18 cellular contexts compared by ENCODE assay signal in the genomic region with DNA sequence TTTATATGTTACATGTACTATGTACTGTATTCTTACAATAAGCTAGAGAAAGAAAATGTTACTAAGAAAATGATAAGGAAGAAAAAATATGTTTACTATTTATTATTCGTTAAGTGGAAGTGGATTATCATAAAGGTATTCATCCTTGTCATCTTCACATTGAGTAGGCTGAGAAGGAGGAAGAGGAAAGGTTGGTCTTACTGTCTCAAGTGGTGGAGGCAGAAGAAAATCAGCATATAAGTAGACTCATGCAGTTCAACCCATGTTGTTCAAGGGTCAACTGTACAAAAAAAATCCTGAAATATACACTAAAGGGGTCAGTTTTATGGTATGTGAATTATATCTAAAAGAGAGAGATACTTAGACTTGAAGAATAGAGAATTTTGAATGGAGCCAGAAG. TPM values are rescaled to one million over a fixed set of nuclear protein-coding genes. Genes with fewer than 3 reads are reported as not detected.
DNase-seq lines count a peak whose midpoint lies in the region; ATAC-seq, FAIRE-seq and TF ChIP-seq lines count a peak whose summit lies in the region.
"Had no signal": no experiment of that assay in that cellular context is flagged by ENCODE, and none has a peak within 500 bp of the region (broad histone marks: within the 10 kb centered on the region; RNA-seq: fewer than 3 reads in every experiment).

No MANE protein-coding gene starts in this region.

- TF ChIP-seq CTCF in GM12878 (IDR thresholded peaks at IDR 0.05 in 2 of 3, conservative IDR thresholded peaks at IDR 0.05 in 1 of 3; ENCODE audit: control insufficient read depth in 2 of 3, extremely low read depth in 1 of 3, insufficient read depth in 1 of 3, low read depth in 3 of 3, low read length in 3 of 3) (no peak), spleen (IDR thresholded peaks at IDR 0.05 in 8 of 11, conservative IDR thresholded peaks at IDR 0.05 in 3 of 11) (no peak), transverse colon (IDR thresholded peaks at IDR 0.05) (no peak)

- no peak for FAIRE-seq in GM12878 (lab: Jason Lieb, UNC)
- FAIRE-seq: GM12892, H54, HepG2 had no signal

- TF ChIP-seq EP300 in GM12878 (IDR thresholded peaks at IDR 0.05; ENCODE audit: borderline replicate concordance in 1 of 2, control insufficient read depth in 1 of 2, low read depth in 2 of 2, low read length in 2 of 2) (no peak), transverse colon (IDR thresholded peaks at IDR 0.05; ENCODE audit: low read depth) (no peak)

- no peaks in the 10 kb centered on the region for H3K9me3 Mint-ChIP-seq in activated CD4-positive, alpha-beta T cell treated with anti-CD3 and anti-CD28 coated beads, Interleukin-2, amount 10 ng/mL, durations not matched to agents 24 days and 14 days

- peaks cover 42% of the 10 kb centered on the region for H3K4me1 Mint-ChIP-seq in activated CD4-positive, alpha-beta T cell treated with anti-CD3 and anti-CD28 coated beads, Interleukin-2, amount 10 ng/mL, durations not matched to agents 24 days and 14 days

- H3K27ac ChIP-seq in GM12878 (ENCODE audit: control insufficient read depth, insufficient read depth), result peak overlapping the region; percentile 22; the same call in 1 of the 2 replicates
- H3K27ac ChIP-seq in spleen, result peak overlapping the region in 6 of 8 donors; percentile 9 to 39 (median 20)
- H3K27ac ChIP-seq in transverse colon, result no peak overlapping the region

- H3K27ac Mint-ChIP-seq in activated CD4-positive, alpha-beta T cell treated with anti-CD3 and anti-CD28 coated beads, Interleukin-2, amount 10 ng/mL, durations not matched to agents 24 days and 14 days, result peak overlapping the region; percentile 51

- intact Hi-C loops in activated CD4-positive, alpha-beta T cell treated with anti-CD3 and anti-CD28 coated beads, Interleukin-2, amount 10 ng/mL, durations not matched to agents 24 days and 14 days (cut with micrococcal nuclease), result no loop called here
- intact Hi-C loops in GM12878 (cut with micrococcal nuclease; ENCODE audit: unreplicated experiment) (no loop called here), spleen (cut with DNase I; ENCODE audit: low total_unique reads) (no loop called here), transverse colon (cut with DNase I; ENCODE audit: low total_unique reads) (no loop called here)

- H3K27me3 ChIP-seq in GM12878 (replicated peaks in 1 of 2; ENCODE audit: control insufficient read depth in 2 of 2, insufficient read depth in 2 of 2, low read length in 1 of 2), result no peaks in the 10 kb centered on the region
- no peaks in the 10 kb centered on the region for H3K27me3 ChIP-seq in spleen (replicated peaks in 1 of 7)
- H3K27me3 ChIP-seq in transverse colon, result no peaks in the 10 kb centered on the region

- SMC1A ChIA-PET in GM12878 (lab: Charles Lee; ENCODE audit: uncharacterized antibody, unreplicated experiment), result interaction anchor here (0.8 to 2.8 kb wide), 15 partner anchors 10 to 308 kb away, joined by 3 to 9 read pairs (median 4); no protein-coding TSS in a partner anchor

- H3K4me2 ChIP-seq in GM12878 (ENCODE audit: control insufficient read depth, insufficient read depth), result no peak overlapping the region; the same call in 1 of the 2 replicates

- TF ChIP-seq POLR2A in GM12878 (IDR thresholded peaks at IDR 0.05; ENCODE audit: low read depth, low read length) (no peak), spleen (IDR thresholded peaks at IDR 0.05) (no peak), transverse colon (IDR thresholded peaks at IDR 0.05) (no peak)

- CTCF ChIA-PET in GM12878 (lab: Yijun Ruan, JAX), result interaction anchor here (1.1 to 2.3 kb wide), 6 partner anchors 13 to 239 kb away, joined by 3 to 12 read pairs (median 4); no protein-coding TSS in a partner anchor

- ATAC-seq in GM18907 (IDR thresholded peaks at IDR 0.05; ENCODE audit: unreplicated experiment) (peak; percentile 21), GM12878 (peak; percentile 29; the same call in 2 of the 3 replicates), GM18867 (IDR thresholded peaks at IDR 0.05; ENCODE audit: unreplicated experiment) (no peak)
- ATAC-seq: HepG2, Panc1 had no signal

- no peak for DNase-seq in activated CD4-positive, alpha-beta T cell treated with anti-CD3 and anti-CD28 coated beads, Interleukin-2, amount 10 ng/mL, durations not matched to agents 24 days and 14 days
- no peak for DNase-seq in activated CD4-positive, alpha-beta T cell treated with anti-CD3 and anti-CD28 coated beads, Interleukin-2, amount 50 U/mL, for 48 hours
- DNase-seq in GM12878 (ENCODE audit: low read depth, low spot score) (no peak), spleen (no peak), NCI-H2171 treated with DMSO at 0.1 percent for 48 hours (lab: John Stamatoyannopoulos, UW) (no peak), transverse colon (no peak)
- DNase-seq: 8988T, GDM1, KG1, NCI-H1436 treated with DMSO at 0.1 percent for 48 hours, NCI-H2029 treated with DMSO at 0.1 percent for 48 hours, NCI-H510A treated with DMSO at 0.1 percent for 48 hours had no signal

- BruUV-seq in GM12878 (replicated peaks; lab: Mats Ljungman, UMichigan), result no TSS peak

- H3K79me2 ChIP-seq in GM12878 (ENCODE audit: control insufficient read depth, insufficient read depth, low read length), result peaks cover 80% of the 10 kb centered on the region

- no peaks in the 10 kb centered on the region for H3K9me3 ChIP-seq in GM12878 (replicated peaks; ENCODE audit: control insufficient read depth, insufficient read depth, low read length)
- H3K9me3 ChIP-seq in spleen, result no peaks in the 10 kb centered on the region
- no peaks in the 10 kb centered on the region for H3K9me3 ChIP-seq in transverse colon

- in situ Hi-C loops in GM12878 (cut with MboI), result no loop called here
- in situ Hi-C loops in transverse colon (cut with MboI; ENCODE audit: low pct_ligation_motif_present in 1 of 4, low pct_unique_long_range_greater_than_20kb in 1 of 4, low sequenced_read_pairs in 3 of 4), result no loop called here

- peaks cover 9% of the 10 kb centered on the region for H3K36me3 Mint-ChIP-seq in activated CD4-positive, alpha-beta T cell treated with anti-CD3 and anti-CD28 coated beads, Interleukin-2, amount 10 ng/mL, durations not matched to agents 24 days and 14 days (ENCODE audit: low read depth)

- H3K4me1 ChIP-seq in GM12878 (ENCODE audit: control insufficient read depth, insufficient read depth, low read length) (peaks cover 7% of the 10 kb centered on the region), spleen (peaks cover 19 to 82% (median 67%) of the 10 kb centered on the region in 6 donors), transverse colon (peaks cover 0 to 50% (median 23%) of the 10 kb centered on the region in 4 donors)

- 0% methylated on average over 1 of the region's 1 CpG for WGBS in GM12878 (ENCODE audit: insufficient coverage, insufficient replicate concordance, low lambda C conversion rate, missing lambda C conversion rate)
- 55 to 80% (median 68%) methylated on average over 1 of the region's 1 CpG for WGBS in spleen, 5 donors
- WGBS in transverse colon (ENCODE audit: low coverage in 1 of 2), 2 donors, result 68 to 89% methylated on average over 1 of the region's 1 CpG

- no peak for TF ChIP-seq RAD21 in GM12878 (IDR thresholded peaks at IDR 0.05; ENCODE audit: insufficient read depth, low read depth, low read length)

- peak overlapping the region; percentile 4 for H3K4me3 Mint-ChIP-seq in activated CD4-positive, alpha-beta T cell treated with anti-CD3 and anti-CD28 coated beads, Interleukin-2, amount 10 ng/mL, durations not matched to agents 24 days and 14 days

- H3K27me3 Mint-ChIP-seq in activated CD4-positive, alpha-beta T cell treated with anti-CD3 and anti-CD28 coated beads, Interleukin-2, amount 10 ng/mL, durations not matched to agents 24 days and 14 days, result no peaks in the 10 kb centered on the region

- H3K4me3 ChIP-seq in GM12878 (no peak overlapping the region), spleen (no peak overlapping the region), transverse colon (no peak overlapping the region)

- H2AFZ ChIP-seq in GM12878 (ENCODE audit: control insufficient read depth, low read depth, low read length), result no peak overlapping the region

- H3K9ac ChIP-seq in GM12878 (ENCODE audit: control insufficient read depth, insufficient read depth, low read length), result no peak overlapping the region

- H3K36me3 ChIP-seq in GM12878 (ENCODE audit: control insufficient read depth in 2 of 2, insufficient read depth in 2 of 2, low read length in 1 of 2) (no peaks in the 10 kb centered on the region), spleen (no peaks in the 10 kb centered on the region), transverse colon (no peaks in the 10 kb centered on the region)

- no peaks in the 10 kb centered on the region for H4K20me1 ChIP-seq in GM12878 (ENCODE audit: control insufficient read depth, insufficient read depth)

- RAD21 ChIA-PET in GM12878 (lab: Charles Lee; ENCODE audit: unreplicated experiment), result interaction anchor here (0.8 to 3.0 kb wide), 10 partner anchors 10 to 370 kb away, joined by 3 to 15 read pairs (median 3); no protein-coding TSS in a partner anchor

- POLR2A ChIA-PET in GM12878 (lab: Charles Lee), result interaction anchor here (1.0 to 1.4 kb wide), 4 partner anchors 10 to 17 kb away, joined by 3 to 8 read pairs (median 4); no protein-coding TSS in a partner anchor

RNA-seq across cellular contexts. Expression of gene HMG20A, which starts 5.7 kb away (rescaled TPM):
- 42.3 and 46.4 TPM in 2 replicates for total RNA-seq in activated CD4-positive, alpha-beta T cell treated with anti-CD3 and anti-CD28 coated beads, Interleukin-2, amount 10 ng/mL, durations not matched to agents 24 days and 14 days
- 124 and 130 TPM in 2 replicates for total RNA-seq in GM12878 (2013; cell fraction: nucleolus; rRNA removed)
- 34.8 and 41.7 TPM in 2 replicates for total RNA-seq in GM12878 (2014; rRNA removed)
- total RNA-seq in GM12878 (2014; rRNA removed; fragmentation: Illumina TruSeq; extraction: Trizol), result 48.1 and 48.8 TPM in 2 replicates
- 51.9 and 54.7 TPM in 2 replicates for total RNA-seq in GM12878 (2021)
- 22.3 TPM for polyA plus RNA-seq in GM12878 (2011; ENCODE audit: low read depth)
- polyA plus RNA-seq in GM12878 (2011; rRNA removed), result 98.7 and 132 TPM in 2 replicates
- 62.2 and 66.8 TPM in 2 replicates for polyA plus RNA-seq in GM12878 (2011; cell fraction: cytosol; rRNA removed)
- polyA plus RNA-seq in GM12878 (2011; cell fraction: nucleus; rRNA removed), result 62.9 and 65.7 TPM in 2 replicates
- polyA plus RNA-seq in GM12878 (2012), result 26.8 and 38.3 TPM in 2 replicates
- 75.4 and 84.3 TPM in 2 replicates for polyA plus RNA-seq in GM12878 (2014; fragmentation: Illumina TruSeq; extraction: Trizol)
- polyA plus RNA-seq in GM12878 (2014; fragmentation: Nextera tagmentation; extraction: Ambion mirVana), result 10 to 100 TPM; 30.0 to 30.7 TPM
- 50.0 and 50.5 TPM in 2 replicates for polyA plus RNA-seq in GM12878 (2014; rRNA removed)
- polyA plus RNA-seq in GM12878 (2016; fragmentation: Nextera tagmentation; extraction: Ambion mirVana), result 10 to 100 TPM; 38.4 to 44.7 TPM
- polyA minus RNA-seq in GM12878 (2011; rRNA and poly(A)+ RNA removed), result 85.3 and 107 TPM in 2 replicates
- polyA minus RNA-seq in GM12878 (2011; cell fraction: cytosol; rRNA and poly(A)+ RNA removed), result 31.0 and 33.1 TPM in 2 replicates
- 44.4 and 67.5 TPM in 2 replicates for polyA minus RNA-seq in GM12878 (2011; cell fraction: nucleus; rRNA and poly(A)+ RNA removed)
- total RNA-seq in spleen, result 100 to 1,000 TPM in 3 of 7 donors, 10 to 100 TPM in 4; 72.0 to 107 (median 88.6) TPM
- 10 to 100 TPM; 17.9 to 31.7 (median 21.2) TPM for polyA plus RNA-seq in spleen
- total RNA-seq in transverse colon, result 10 to 100 TPM; 27.5 to 51.1 (median 37.0) TPM

RNA-seq across cellular contexts. Expression of gene PEAK1, which starts 6.5 kb away (rescaled TPM):
- total RNA-seq in activated CD4-positive, alpha-beta T cell treated with anti-CD3 and anti-CD28 coated beads, Interleukin-2, amount 10 ng/mL, durations not matched to agents 24 days and 14 days, result 25.9 and 28.2 TPM in 2 replicates
- total RNA-seq in GM12878 (2013; cell fraction: nucleolus; rRNA removed), result 139 and 140 TPM in 2 replicates
- total RNA-seq in GM12878 (2014; rRNA removed) (13.6 TPM in 2 replicates), GM12878 (2014; rRNA removed; fragmentation: Illumina TruSeq; extraction: Trizol) (15.7 and 17.3 TPM in 2 replicates), GM12878 (2021) (23.1 and 24.2 TPM in 2 replicates), spleen (100 to 1,000 TPM; 163 to 415 (median 211) TPM), transverse colon (10 to 100 TPM; 51.1 to 82.2 (median 58.1) TPM)
- 4.0 TPM for polyA plus RNA-seq in GM12878 (2011; ENCODE audit: low read depth)
- polyA plus RNA-seq in GM12878 (2011; rRNA removed) (18.0 and 18.1 TPM in 2 replicates), GM12878 (2014; fragmentation: Illumina TruSeq; extraction: Trizol) (15.0 and 15.1 TPM in 2 replicates), GM12878 (2014; fragmentation: Nextera tagmentation; extraction: Ambion mirVana) (1 to 10 TPM in 1 of 2 experiments, under 1 TPM in 1; 0.62 to 1.1 TPM), GM12878 (2014; rRNA removed) (8.8 and 11.9 TPM in 2 replicates), GM12878 (2016; fragmentation: Nextera tagmentation; extraction: Ambion mirVana) (1 to 10 TPM; 3.2 to 3.9 TPM), spleen (10 to 100 TPM in 1 of 3 donors, 1 to 10 TPM in 2; 5.0 to 18.0 (median 10.0) TPM)
- polyA plus RNA-seq in GM12878 (2011; cell fraction: cytosol; rRNA removed), result 12.7 and 15.1 TPM in 2 replicates
- 24.4 and 24.7 TPM in 2 replicates for polyA plus RNA-seq in GM12878 (2011; cell fraction: nucleus; rRNA removed)
- 5.5 and 5.9 TPM in 2 replicates for polyA plus RNA-seq in GM12878 (2012)
- 41.3 and 42.9 TPM in 2 replicates for polyA minus RNA-seq in GM12878 (2011; rRNA and poly(A)+ RNA removed)
- polyA minus RNA-seq in GM12878 (2011; cell fraction: cytosol; rRNA and poly(A)+ RNA removed), result 16.3 and 20.1 TPM in 2 replicates
- 25.4 and 47.7 TPM in 2 replicates for polyA minus RNA-seq in GM12878 (2011; cell fraction: nucleus; rRNA and poly(A)+ RNA removed)

Comparison
In these comparisons a context has a peak if more than half of its experiments do, and no peak if none do; other contexts are left out.
1. H3K27ac ChIP-seq: peak in GM12878 (single experiment) and spleen (6 of 8); none in transverse colon (0 of 4).